Comparison of ENCODE assay signal across 8 cellular contexts in the genomic region with DNA sequence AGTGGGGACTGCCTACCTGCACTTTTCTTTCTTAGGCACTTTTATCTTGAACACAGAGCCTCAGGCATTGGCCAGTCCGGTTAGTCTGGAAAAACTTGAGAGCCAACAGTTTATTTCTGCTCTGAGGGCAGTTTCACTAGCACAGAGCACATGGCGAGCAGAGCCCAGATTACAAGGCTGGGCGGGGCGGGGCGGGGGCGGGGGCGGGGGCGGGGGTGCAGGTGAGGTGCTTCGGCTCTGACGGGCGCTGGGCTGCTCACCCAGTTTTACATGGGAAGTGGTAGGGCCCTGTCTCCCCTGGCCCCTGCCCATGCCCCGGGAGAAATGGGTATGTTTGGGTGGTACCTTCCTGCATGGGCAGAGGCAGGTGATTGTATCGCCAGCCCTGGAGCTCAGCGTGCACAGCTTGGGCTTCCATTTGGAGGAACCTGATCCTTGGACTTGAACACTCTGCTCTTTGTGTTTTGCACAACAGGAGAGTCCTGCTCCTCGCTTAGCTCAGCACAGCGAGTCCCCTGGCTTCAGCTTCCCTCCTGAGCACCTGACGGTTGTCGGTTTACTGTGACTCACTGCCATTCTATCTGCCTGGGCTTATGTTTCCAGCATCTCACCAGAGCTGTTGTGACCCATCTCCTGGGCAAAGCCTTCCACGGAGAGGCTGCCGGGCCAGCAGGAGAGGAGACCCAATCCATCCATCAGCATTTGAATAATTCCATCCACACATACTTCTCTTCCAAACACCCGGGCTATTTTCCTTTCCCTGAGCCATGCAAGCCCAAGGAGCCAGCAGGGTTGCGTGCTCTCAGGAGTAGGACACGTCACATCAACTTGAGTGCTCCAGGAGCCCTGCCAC.
A peak's percentile ranks its signal among the peaks of the same experiment; 100 is the strongest.
DNase-seq lines count a peak whose midpoint lies in the region; ATAC-seq and TF ChIP-seq lines count a peak whose summit lies in the region.

No MANE protein-coding gene starts in this region.

- POLR2A ChIA-PET in HEK293T (lab: Yijun Ruan, JAX) = interaction anchor here (0.6 to 3.0 kb wide), 11 partner anchors 10 to 406 kb away, joined by 3 to 9 read pairs (median 3); no protein-coding TSS in a partner anchor

- no peak for TF ChIP-seq CTCF in astrocyte of the cerebellum (IDR thresholded peaks at IDR 0.05; ENCODE audit: low read depth, low read length, missing control alignments)

- H3K4me3 ChIP-seq in astrocyte of the cerebellum (ENCODE audit: low read depth, low read length) = no peak overlapping the region

- CTCF ChIA-PET in HEK293T (lab: Yijun Ruan, JAX) = interaction anchor here (0.6 to 1.0 kb wide), 2 partner anchors 80 to 139 kb away, joined by 3 read pairs; no protein-coding TSS in a partner anchor

- in situ Hi-C loops in astrocyte of the cerebellum (cut with HindIII; ENCODE audit: low sequenced_read_pairs) = no loop called here

- DNase-seq in NCI-H2171 treated with DMSO at 0.1 percent for 48 hours (lab: John Stamatoyannopoulos, UW) (peak; percentile 62), NCI-H2171 (lab: John Stamatoyannopoulos, UW) (no peak), T-helper 1 cell (peak; percentile 29 to 94 (median 54)), astrocyte of the cerebellum (ENCODE audit: low read depth) (peak; percentile 42), left kidney (ENCODE audit: low read depth, low spot score) (peak; percentile 57), HEK293T (ENCODE audit: extremely low spot score) (no peak)
- DNase-seq in stimulated activated CD4-positive, alpha-beta T cell treated with anti-CD3 and anti-CD28 coated beads, TNF-alpha, amount 100 ng/mL, for 4 hours (ENCODE audit: low read depth in 3 of 3) = peak; percentile 43 to 49 (median 44)

- peak; percentile 28 for ATAC-seq in HG03460 (IDR thresholded peaks at IDR 0.05; ENCODE audit: unreplicated experiment)

TF ChIP-seq in HEK293T, 16 proteins besides CTCF, POLR2A, EP300 and RAD21:
- TF ChIP-seq LEF1 (IDR thresholded peaks at IDR 0.05; ENCODE audit: borderline replicate concordance) (no peak), TARDBP (IDR thresholded peaks at IDR 0.05) (no peak), SUZ12 (IDR thresholded peaks at IDR 0.05) (no peak), ARNT (IDR thresholded peaks at IDR 0.05) (no peak), ZNF384 (IDR thresholded peaks at IDR 0.05) (no peak), SP1 (IDR thresholded peaks at IDR 0.05) (no peak), BHLHE40 (IDR thresholded peaks at IDR 0.05; ENCODE audit: borderline replicate concordance) (no peak), NFRKB (IDR thresholded peaks at IDR 0.05) (no peak), ELF4 (IDR thresholded peaks at IDR 0.05) (no peak), CTBP1 (IDR thresholded peaks at IDR 0.05; ENCODE audit: borderline replicate concordance) (no peak)
- TF ChIP-seq, protein P1, sequence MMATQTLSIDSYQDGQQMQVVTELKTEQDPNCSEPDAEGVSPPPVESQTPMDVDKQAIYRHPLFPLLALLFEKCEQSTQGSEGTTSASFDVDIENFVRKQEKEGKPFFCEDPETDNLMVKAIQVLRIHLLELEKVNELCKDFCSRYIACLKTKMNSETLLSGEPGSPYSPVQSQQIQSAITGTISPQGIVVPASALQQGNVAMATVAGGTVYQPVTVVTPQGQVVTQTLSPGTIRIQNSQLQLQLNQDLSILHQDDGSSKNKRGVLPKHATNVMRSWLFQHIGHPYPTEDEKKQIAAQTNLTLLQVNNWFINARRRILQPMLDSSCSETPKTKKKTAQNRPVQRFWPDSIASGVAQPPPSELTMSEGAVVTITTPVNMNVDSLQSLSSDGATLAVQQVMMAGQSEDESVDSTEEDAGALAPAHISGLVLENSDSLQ (IDR thresholded peaks at IDR 0.05) = no peak
TF ChIP-seq in HEK293T: peak in this region for 0.

Comparison
In these comparisons a context has a peak if more than half of its experiments do, and no peak if none do; other contexts are left out.
1. DNase-seq: peak in NCI-H2171 treated with DMSO at 0.1 percent for 48 hours (single experiment), T-helper 1 cell (5 of 5), astrocyte of the cerebellum (single experiment), left kidney (single experiment) and stimulated activated CD4-positive, alpha-beta T cell treated with anti-CD3 and anti-CD28 coated beads, TNF-alpha, amount 100 ng/mL, for 4 hours (3 of 3); none in NCI-H2171 (single experiment) and HEK293T (single experiment).